ENCODE assay signal across 8 cellular contexts in the genomic region with DNA sequence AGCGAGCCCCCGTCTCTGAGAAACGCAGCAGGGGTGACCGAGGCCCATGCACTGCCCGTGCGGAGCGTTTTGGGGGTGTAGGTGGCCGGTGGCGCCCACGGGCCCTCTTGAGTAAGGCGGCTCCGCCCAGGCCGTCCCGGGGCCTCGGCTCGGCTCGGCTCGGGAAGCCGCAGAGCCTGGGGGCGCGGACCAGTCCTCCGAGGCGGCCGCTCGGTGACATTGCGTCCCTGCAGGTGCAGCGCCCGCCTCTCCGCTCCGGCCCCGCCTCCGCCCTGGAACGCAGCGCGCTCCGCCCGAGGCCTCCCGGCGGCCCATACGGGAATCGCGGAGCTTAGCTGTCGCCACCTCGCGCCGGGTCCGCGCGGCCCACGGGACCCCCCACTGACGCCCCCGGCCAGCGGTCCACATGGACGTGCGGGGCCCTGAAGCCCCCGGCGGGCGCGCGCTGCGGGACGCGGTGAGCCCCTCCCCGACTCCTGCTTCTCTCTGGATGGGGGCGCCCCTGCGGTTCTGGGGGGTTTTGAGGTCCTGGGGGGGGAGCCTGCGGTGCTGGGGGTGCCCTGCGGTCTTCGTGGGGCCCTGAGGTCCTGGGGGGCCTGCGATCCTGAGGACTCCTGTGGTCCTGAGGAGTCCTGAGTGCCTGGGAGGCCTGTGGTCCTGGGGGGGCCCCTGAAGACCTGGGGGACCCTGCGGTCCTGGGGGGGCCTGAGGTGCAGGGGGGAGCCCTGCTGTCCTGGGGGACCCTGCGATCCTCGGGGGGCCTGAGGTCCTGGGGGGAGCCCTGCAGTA. TPM values are rescaled to one million over a fixed set of nuclear protein-coding genes. Genes with fewer than 3 reads are reported as not detected.
DNase-seq lines count a peak whose midpoint lies in the region; ATAC-seq and TF ChIP-seq lines count a peak whose summit lies in the region.

A gene (plus strand): TSS at position 314 of the 789 bp plus-strand sequence. CDS start 93 bp downstream, at position 407.

- H3K4me3 Mint-ChIP-seq in CD14-positive monocyte, result peak within 1 kb of the TSS; percentile 75 to 85
- H3K4me3 Mint-ChIP-seq in activated naive CD8-positive, alpha-beta T cell treated with anti-CD3 and anti-CD28 coated beads, Interleukin-2, amount 50 U/mL, for 24 hours, result peak within 1 kb of the TSS; percentile 75

- TF ChIP-seq CTCF in CD14-positive monocyte (IDR thresholded peaks at IDR 0.05) (peak; percentile 36), heart right ventricle (IDR thresholded peaks at IDR 0.05) (peak in 7 of 9 donors; percentile 12 to 50 (median 26))

- peaks cover 0 to 28% (median 3%) of the 10 kb centered on the region in 9 donors for H3K36me3 ChIP-seq in heart right ventricle
- H3K36me3 ChIP-seq in rectal smooth muscle tissue (ENCODE audit: control insufficient read depth, insufficient read depth, low read length), result no peaks in the 10 kb centered on the region

- H3K9me3 ChIP-seq in heart right ventricle, result no peaks in the 10 kb centered on the region

- in situ Hi-C loops in SK-MEL-5 (cut with HindIII; ENCODE audit: low pct_unique_long_range_greater_than_20kb, low sequenced_read_pairs), result no loop called here

- H3K9me3 Mint-ChIP-seq in CD14-positive monocyte, result peaks cover 0 to 4% (median 0%) of the 10 kb centered on the region in 7 donors
- no peaks in the 10 kb centered on the region for H3K9me3 Mint-ChIP-seq in activated naive CD8-positive, alpha-beta T cell treated with anti-CD3 and anti-CD28 coated beads, Interleukin-2, amount 50 U/mL, for 24 hours

- peaks cover 23% of the 10 kb centered on the region for H3K4me1 Mint-ChIP-seq in CD14-positive monocyte
- peaks cover 52% of the 10 kb centered on the region for H3K4me1 Mint-ChIP-seq in activated naive CD8-positive, alpha-beta T cell treated with anti-CD3 and anti-CD28 coated beads, Interleukin-2, amount 50 U/mL, for 24 hours

- 3% methylated on average over 56 to 73 of the region's 73 CpGs for whole genome bisulfite sequencing in heart right ventricle, 2 donors

- H3K4me1 ChIP-seq in heart right ventricle (peaks cover 2 to 30% (median 9%) of the 10 kb centered on the region in 9 donors), rectal smooth muscle tissue (ENCODE audit: control insufficient read depth, insufficient read depth, low read length) (peaks cover 7% of the 10 kb centered on the region)

- peak; percentile 21 for TF ChIP-seq POLR2A in GM19193 (IDR thresholded peaks at IDR 0.05; ENCODE audit: extremely low read depth, insufficient read depth, insufficient read length)

- DNase-seq in CD14-positive monocyte (ENCODE audit: low spot score) (peak; percentile 58), SK-MEL-5 (ENCODE audit: low read depth, low spot score) (peak; percentile 45), heart right ventricle (peak in 1 of 2 donors; percentile 74)
- peak; percentile 66 for DNase-seq in activated naive CD8-positive, alpha-beta T cell treated with anti-CD3 and anti-CD28 coated beads, Interleukin-2, amount 50 U/mL, for 24 hours

- intact Hi-C loops in CD14-positive monocyte (cut with micrococcal nuclease) (no loop called here), heart right ventricle (cut with DNase I) (no loop called here)

- H3K27me3 ChIP-seq in heart right ventricle (peaks cover 0 to 9% (median 0%) of the 10 kb centered on the region in 7 donors), rectal smooth muscle tissue (ENCODE audit: control insufficient read depth, insufficient read depth, low read length) (no peaks in the 10 kb centered on the region)

- H3K27ac ChIP-seq in heart right ventricle (peak within 1 kb of the TSS; percentile 0 to 86 (median 70)), rectal smooth muscle tissue (ENCODE audit: low read depth, low read length) (peak within 1 kb of the TSS; percentile 11)

- peak within 1 kb of the TSS; percentile 61 for H3K9ac ChIP-seq in rectal smooth muscle tissue (ENCODE audit: low read length)

- peaks cover 0 to 20% of the 10 kb centered on the region in 2 donors for H3K36me3 Mint-ChIP-seq in CD14-positive monocyte
- no peaks in the 10 kb centered on the region for H3K36me3 Mint-ChIP-seq in activated naive CD8-positive, alpha-beta T cell treated with anti-CD3 and anti-CD28 coated beads, Interleukin-2, amount 50 U/mL, for 24 hours (ENCODE audit: low read depth)

- peak within 1 kb of the TSS in 5 of 7 donors; percentile 30 to 90 (median 86) for H3K27ac Mint-ChIP-seq in CD14-positive monocyte
- H3K27ac Mint-ChIP-seq in activated naive CD8-positive, alpha-beta T cell treated with anti-CD3 and anti-CD28 coated beads, Interleukin-2, amount 50 U/mL, for 24 hours, result peak within 1 kb of the TSS; percentile 88

- H3K27me3 Mint-ChIP-seq in CD14-positive monocyte (ENCODE audit: low read depth in 3 of 3), result peaks cover 6 to 30% (median 20%) of the 10 kb centered on the region in 3 donors
- peaks cover 2% of the 10 kb centered on the region for H3K27me3 Mint-ChIP-seq in activated naive CD8-positive, alpha-beta T cell treated with anti-CD3 and anti-CD28 coated beads, Interleukin-2, amount 50 U/mL, for 24 hours

- H3K4me3 ChIP-seq in heart right ventricle (peak within 1 kb of the TSS; percentile 41 to 81 (median 66)), rectal smooth muscle tissue (ENCODE audit: low read length) (peak within 1 kb of the TSS; percentile 73)

- ATAC-seq in HG03342 (IDR thresholded peaks at IDR 0.05; ENCODE audit: unreplicated experiment), result peak; percentile 83
- ATAC-seq in activated naive CD8-positive, alpha-beta T cell treated with anti-CD3 and anti-CD28 coated beads, Interleukin-2, amount 50 U/mL, for 24 hours, result peak; percentile 63
- peak; percentile 78 to 90 (median 86) for ATAC-seq in heart right ventricle
- no peak for ATAC-seq in HG03378 (IDR thresholded peaks at IDR 0.05; ENCODE audit: unreplicated experiment)

RNA-seq across cellular contexts. Expression of the gene that starts here (rescaled TPM):
- 10 to 100 TPM in 1 of 2 donors, 1 to 10 TPM in 1; 2.5 to 10.8 TPM for polyA plus RNA-seq in CD14-positive monocyte
- 23.4 and 28.1 TPM in 2 replicates for total RNA-seq in SK-MEL-5 (2014; rRNA removed; shearing (Covaris generic))
- 16.2 TPM in 2 replicates for polyA plus RNA-seq in SK-MEL-5 (2015; cell fraction: cytosol; rRNA removed)
- 24.3 and 41.9 TPM in 2 replicates for polyA plus RNA-seq in SK-MEL-5 (2015; cell fraction: nucleus; rRNA removed)
- 10 to 100 TPM in 2 of 10 donors, 1 to 10 TPM in 8; 4.1 to 12.9 (median 6.4) TPM for total RNA-seq in heart right ventricle
- 10 to 100 TPM in 1 of 2 donors, 1 to 10 TPM in 1; 3.8 to 56.5 TPM for polyA plus RNA-seq in heart right ventricle
